8 cellular contexts compared by ENCODE assay signal in genomic region chr19:13705201-13705600, GRCh38.
"Had no signal": no experiment of that assay in that cellular context is flagged by ENCODE, and none has a peak within 500 bp of the region (broad histone marks: within the 10 kb centered on the region; RNA-seq: fewer than 3 reads in every experiment).

No MANE protein-coding gene starts in this region.

- ATAC-seq: GM12878 had no signal

- H3K4me3 ChIP-seq: GM12878 had no signal

- FAIRE-seq: G401.6, GM12878, GM12891, GM12892, GM18507, GM19239 had no signal

- DNase-seq: GDM1, GF-D8 had no signal
